Comparison of ENCODE assay signal across 8 cellular contexts in the genomic region with DNA sequence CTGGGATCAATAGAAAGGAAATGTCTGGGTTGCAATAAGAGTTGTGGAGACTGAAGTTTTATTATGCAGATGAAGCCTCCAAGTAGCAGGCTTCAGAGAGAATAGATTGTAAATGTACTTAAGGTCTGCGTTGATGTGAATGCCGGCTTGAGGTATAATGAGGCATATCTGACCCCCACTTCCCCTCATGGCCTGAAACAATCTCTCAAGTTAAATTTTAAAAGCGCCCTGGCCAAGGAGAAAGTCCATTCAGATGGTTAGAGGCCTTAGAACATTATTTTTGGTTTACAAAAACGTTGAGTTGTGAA. TPM values are rescaled to one million over a fixed set of nuclear protein-coding genes. Genes with fewer than 3 reads are reported as not detected.
A peak's percentile ranks its signal among the peaks of the same experiment; 100 is the strongest.
DNase-seq lines count a peak whose midpoint lies in the region; ATAC-seq and TF ChIP-seq lines count a peak whose summit lies in the region.

No MANE protein-coding gene starts in this region.

- TF ChIP-seq POLR2A in transverse colon (IDR thresholded peaks at IDR 0.05) = no peak

- peaks cover 2% of the 10 kb centered on the region for H3K27me3 Mint-ChIP-seq in activated CD4-positive, alpha-beta T cell treated with anti-CD3 and anti-CD28 coated beads for 36 hours
- no peaks in the 10 kb centered on the region for H3K27me3 Mint-ChIP-seq in activated naive CD8-positive, alpha-beta T cell treated with anti-CD3 and anti-CD28 coated beads, Interleukin-2, amount 50 U/mL, for 24 hours

- in situ Hi-C loops in transverse colon (cut with MboI; ENCODE audit: low pct_ligation_motif_present in 1 of 4, low pct_unique_long_range_greater_than_20kb in 1 of 4, low sequenced_read_pairs in 3 of 4) = no loop called here

- POLR2A ChIA-PET in activated CD4-positive, alpha-beta T cell treated with anti-CD3 and anti-CD28 coated beads for 36 hours (lab: Charles Lee) = no interaction called here

- CTCF ChIA-PET in activated CD4-positive, alpha-beta T cell treated with anti-CD3 and anti-CD28 coated beads for 36 hours (lab: Charles Lee) = interaction anchor here (1.4 kb wide), 1 partner anchor 13 kb away, joined by 5 read pairs; no protein-coding TSS in a partner anchor

- no peaks in the 10 kb centered on the region for H3K9me3 Mint-ChIP-seq in activated CD4-positive, alpha-beta T cell treated with anti-CD3 and anti-CD28 coated beads for 36 hours (ENCODE audit: low read depth)
- H3K9me3 Mint-ChIP-seq in activated naive CD8-positive, alpha-beta T cell treated with anti-CD3 and anti-CD28 coated beads, Interleukin-2, amount 50 U/mL, for 24 hours = no peaks in the 10 kb centered on the region

- ATAC-seq in activated CD4-positive, alpha-beta T cell treated with anti-CD3 and anti-CD28 coated beads for 36 hours = no peak
- peak; percentile 7 for ATAC-seq in activated naive CD8-positive, alpha-beta T cell treated with anti-CD3 and anti-CD28 coated beads, Interleukin-2, amount 50 U/mL, for 24 hours
- peak; percentile 4 for ATAC-seq in left lung

- H3K36me3 ChIP-seq in left lung = no peaks in the 10 kb centered on the region
- H3K36me3 ChIP-seq in transverse colon = no peaks in the 10 kb centered on the region

- WGBS in transverse colon (ENCODE audit: low coverage in 1 of 2), 2 donors = 0% methylated on average over 4 of the region's 4 CpGs; no CpG with 5 or more reads in 1 of the 2 donors

- intact Hi-C loops in activated CD4-positive, alpha-beta T cell treated with anti-CD3 and anti-CD28 coated beads for 36 hours (cut with DNase I, micrococcal nuclease) = loop anchor here in 1 of 2 experiments (2.0 kb wide), 1 partner anchor 59 kb away; no protein-coding TSS in a partner anchor
- intact Hi-C loops in left lung (cut with DNase I) (no loop called here), transverse colon (cut with DNase I; ENCODE audit: low total_unique reads) (loop anchor here (10.0 kb wide), 1 partner anchor 61 kb away; no protein-coding TSS in a partner anchor)

- H3K27me3 ChIP-seq in left lung (no peaks in the 10 kb centered on the region), transverse colon (no peaks in the 10 kb centered on the region)

- H3K4me3 Mint-ChIP-seq in activated CD4-positive, alpha-beta T cell treated with anti-CD3 and anti-CD28 coated beads for 36 hours = peak overlapping the region; percentile 41
- H3K4me3 Mint-ChIP-seq in activated naive CD8-positive, alpha-beta T cell treated with anti-CD3 and anti-CD28 coated beads, Interleukin-2, amount 50 U/mL, for 24 hours = peak overlapping the region; percentile 77

- H3K27ac Mint-ChIP-seq in activated CD4-positive, alpha-beta T cell treated with anti-CD3 and anti-CD28 coated beads for 36 hours = peak overlapping the region; percentile 33
- peak overlapping the region; percentile 88 for H3K27ac Mint-ChIP-seq in activated naive CD8-positive, alpha-beta T cell treated with anti-CD3 and anti-CD28 coated beads, Interleukin-2, amount 50 U/mL, for 24 hours

- H3K9me3 ChIP-seq in left lung (no peaks in the 10 kb centered on the region), transverse colon (no peaks in the 10 kb centered on the region)

- TF ChIP-seq CTCF in left lung (IDR thresholded peaks at IDR 0.05) (no peak), transverse colon (IDR thresholded peaks at IDR 0.05) (no peak)

- peaks cover 18 to 56% of the 10 kb centered on the region in 2 donors for H3K4me1 ChIP-seq in left lung
- peaks cover 12 to 54% (median 34%) of the 10 kb centered on the region in 4 donors for H3K4me1 ChIP-seq in transverse colon

- H3K27ac ChIP-seq in left lung (peak overlapping the region; percentile 89 to 92), transverse colon (peak overlapping the region; percentile 91 to 96 (median 92))

- DNase-seq in activated CD4-positive, alpha-beta T cell treated with anti-CD3 and anti-CD28 coated beads for 36 hours = no peak
- DNase-seq in activated CD4-positive, alpha-beta T cell treated with anti-CD3 and anti-CD28 coated beads for 4 hours = no peak
- no peak for DNase-seq in activated naive CD8-positive, alpha-beta T cell treated with anti-CD3 and anti-CD28 coated beads, Interleukin-2, amount 50 U/mL, for 24 hours
- DNase-seq in left lung (no peak), transverse colon (no peak), NCI-H187 (lab: John Stamatoyannopoulos, UW) (no peak), 8988T (no peak)
- DNase-seq in activated CD8-positive, alpha-beta memory T cell treated with anti-CD3 and anti-CD28 coated beads, Interleukin-2, amount 50 U/mL, for 4 hours = no peak

- peaks cover 18% of the 10 kb centered on the region for H3K4me1 Mint-ChIP-seq in activated CD4-positive, alpha-beta T cell treated with anti-CD3 and anti-CD28 coated beads for 36 hours
- peaks cover 59% of the 10 kb centered on the region for H3K4me1 Mint-ChIP-seq in activated naive CD8-positive, alpha-beta T cell treated with anti-CD3 and anti-CD28 coated beads, Interleukin-2, amount 50 U/mL, for 24 hours

- no peaks in the 10 kb centered on the region for H3K36me3 Mint-ChIP-seq in activated CD4-positive, alpha-beta T cell treated with anti-CD3 and anti-CD28 coated beads for 36 hours (ENCODE audit: low read depth)
- no peaks in the 10 kb centered on the region for H3K36me3 Mint-ChIP-seq in activated naive CD8-positive, alpha-beta T cell treated with anti-CD3 and anti-CD28 coated beads, Interleukin-2, amount 50 U/mL, for 24 hours (ENCODE audit: low read depth)

- no peak for TF ChIP-seq EP300 in transverse colon (IDR thresholded peaks at IDR 0.05; ENCODE audit: low read depth)

- peak overlapping the region; percentile 54 to 78 for H3K4me3 ChIP-seq in left lung
- H3K4me3 ChIP-seq in transverse colon = peak overlapping the region; percentile 17 to 66 (median 64)

RNA-seq across cellular contexts. Expression of a gene that starts 28.3 kb away (rescaled TPM):
- not detected for total RNA-seq in activated CD4-positive, alpha-beta T cell treated with anti-CD3 and anti-CD28 coated beads for 36 hours
- total RNA-seq in left lung = not detected
- not detected for total RNA-seq in transverse colon
